In the genomic region with DNA sequence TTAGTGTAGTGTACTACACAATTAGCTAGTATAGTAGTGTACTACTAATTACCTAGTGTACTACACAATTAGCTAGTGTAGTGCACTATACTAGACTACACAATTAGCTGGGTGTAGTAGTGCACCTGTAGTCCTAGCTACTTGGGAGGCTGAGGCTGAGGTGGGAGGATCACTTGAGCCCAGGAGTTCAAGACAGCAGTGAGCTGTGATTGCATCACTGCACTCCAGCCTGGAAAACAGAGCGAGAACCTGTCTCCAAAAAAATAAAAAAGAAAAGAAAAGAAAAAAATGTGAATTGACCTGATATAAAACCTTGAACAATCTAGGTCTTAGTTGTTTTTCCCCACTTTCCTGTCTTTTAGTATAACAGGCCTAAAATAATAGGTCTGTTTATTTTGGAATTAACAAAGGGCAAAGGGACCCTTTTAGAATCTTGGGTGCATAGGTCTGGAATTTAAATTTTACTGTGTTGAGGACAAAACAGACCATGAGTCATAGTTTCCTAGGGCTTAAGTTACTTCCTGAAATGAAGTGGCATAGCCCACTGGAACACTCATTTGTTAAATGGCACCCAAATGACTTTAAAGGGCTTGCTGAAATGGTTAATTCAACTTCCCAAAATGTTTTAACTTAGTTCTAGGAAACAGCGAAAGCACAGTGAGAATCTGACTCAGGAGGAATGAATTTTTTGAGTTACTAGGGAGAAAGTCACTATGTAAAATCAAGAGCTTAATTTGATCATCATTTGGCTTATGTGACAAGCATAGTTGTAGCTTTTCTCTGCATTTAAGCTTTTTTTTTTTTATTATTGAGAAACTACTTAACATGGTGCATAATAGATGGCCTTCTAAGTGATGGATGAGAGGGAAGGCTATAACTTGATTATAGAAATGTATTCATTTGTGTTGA, we compare ENCODE assay signal across 1 cellular context.
A peak's percentile ranks its signal among the peaks of the same experiment; 100 is the strongest.
TF ChIP-seq lines count a peak whose summit lies in the region.

No MANE protein-coding gene starts in this region.

TF ChIP-seq in HepG2, 621 proteins besides CTCF, POLR2A, EP300 and RAD21 (continued from another document and continues in another):
- TF ChIP-seq, protein P1, sequence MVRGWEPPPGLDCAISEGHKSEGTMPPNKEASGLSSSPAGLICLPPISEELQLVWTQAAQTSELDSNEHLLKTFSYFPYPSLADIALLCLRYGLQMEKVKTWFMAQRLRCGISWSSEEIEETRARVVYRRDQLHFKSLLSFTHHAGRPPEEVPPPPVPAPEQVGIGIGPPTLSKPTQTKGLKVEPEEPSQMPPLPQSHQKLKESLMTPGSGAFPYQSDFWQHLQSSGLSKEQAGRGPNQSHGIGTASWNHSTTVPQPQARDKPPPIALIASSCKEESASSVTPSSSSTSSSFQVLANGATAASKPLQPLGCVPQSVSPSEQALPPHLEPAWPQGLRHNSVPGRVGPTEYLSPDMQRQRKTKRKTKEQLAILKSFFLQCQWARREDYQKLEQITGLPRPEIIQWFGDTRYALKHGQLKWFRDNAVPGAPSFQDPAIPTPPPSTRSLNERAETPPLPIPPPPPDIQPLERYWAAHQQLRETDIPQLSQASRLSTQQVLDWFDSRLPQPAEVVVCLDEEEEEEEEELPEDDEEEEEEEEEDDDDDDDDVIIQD (CRISPR knock-in tag; IDR thresholded peaks at IDR 0.05; ENCODE audit: low read depth): peak; percentile 67; the same call in 1 of the 2 replicates
- TF ChIP-seq NFKBIZ (CRISPR knock-in tag; IDR thresholded peaks at IDR 0.05) (no peak), NCOA1 (CRISPR knock-in tag; IDR thresholded peaks at IDR 0.05) (no peak), SUZ12 (IDR thresholded peaks at IDR 0.05; ENCODE audit: low read depth, low read length) (no peak), NR2F6 (IDR thresholded peaks at IDR 0.05) (no peak), NR2F6 (CRISPR knock-in tag; IDR thresholded peaks at IDR 0.05) (peak; percentile 26; the same call in 1 of the 2 replicates), SOX6 (IDR thresholded peaks at IDR 0.05) (no peak), SOX6 (CRISPR knock-in tag; IDR thresholded peaks at IDR 0.05) (peak; percentile 58; the same call in 1 of the 2 replicates), GATAD1 (CRISPR knock-in tag; IDR thresholded peaks at IDR 0.05) (peak; percentile 32; the same call in 1 of the 2 replicates), ZNF709 (CRISPR knock-in tag; IDR thresholded peaks at IDR 0.05) (no peak), ZNF816 (CRISPR knock-in tag; IDR thresholded peaks at IDR 0.05; ENCODE audit: borderline replicate concordance) (no peak), SIN3A (IDR thresholded peaks at IDR 0.05; ENCODE audit: borderline replicate concordance, low read depth, low read length) (no peak), EED (CRISPR knock-in tag; IDR thresholded peaks at IDR 0.05) (no peak), ZNF615 (CRISPR knock-in tag; IDR thresholded peaks at IDR 0.05; ENCODE audit: borderline replicate concordance) (no peak), SAP130 (CRISPR knock-in tag; IDR thresholded peaks at IDR 0.05; ENCODE audit: low read depth) (peak; percentile 39; the same call in 1 of the 2 replicates), LCORL (IDR thresholded peaks at IDR 0.05) (peak; percentile 64; the same call in 1 of the 2 replicates), LCORL (CRISPR knock-in tag; IDR thresholded peaks at IDR 0.05) (peak; percentile 66), ZNF782 (CRISPR knock-in tag; IDR thresholded peaks at IDR 0.05; ENCODE audit: borderline replicate concordance) (no peak), ATAD3A (CRISPR knock-in tag; IDR thresholded peaks at IDR 0.05) (no peak), ZNF678 (CRISPR knock-in tag; IDR thresholded peaks at IDR 0.05) (no peak), SOX5 (CRISPR knock-in tag; IDR thresholded peaks at IDR 0.05; ENCODE audit: borderline replicate concordance) (peak; percentile 82; the same call in 1 of the 2 replicates), TCF7L2 (IDR thresholded peaks at IDR 0.05; ENCODE audit: low read depth, low read length) (no peak), FOXP1 (IDR thresholded peaks at IDR 0.05) (no peak), FOXP1 (CRISPR knock-in tag; IDR thresholded peaks at IDR 0.05) (peak; percentile 21; the same call in 1 of the 2 replicates), HNF4A (CRISPR knock-in tag; IDR thresholded peaks at IDR 0.05) (no peak), WIZ (CRISPR knock-in tag; IDR thresholded peaks at IDR 0.05) (no peak), RBAK (CRISPR knock-in tag; IDR thresholded peaks at IDR 0.05) (no peak), HNRNPK (IDR thresholded peaks at IDR 0.05; ENCODE audit: low read depth, low read length, poor library complexity, severe bottlenecking) (no peak), CBX5 (CRISPR knock-in tag; IDR thresholded peaks at IDR 0.05; ENCODE audit: borderline replicate concordance) (no peak), NCOR1 (IDR thresholded peaks at IDR 0.05; ENCODE audit: borderline replicate concordance, low read length) (0 out of 2 replicates have a peak, but pooled peaks have one; percentile 39), SAFB2 (CRISPR knock-in tag; IDR thresholded peaks at IDR 0.05; ENCODE audit: borderline replicate concordance, low read depth) (no peak), SOX13 (IDR thresholded peaks at IDR 0.05) (no peak), SOX13 (CRISPR knock-in tag; conservative IDR thresholded peaks at IDR 0.05 in 1 of 2, IDR thresholded peaks at IDR 0.05 in 1 of 2) (peak in 1 of 2 experiments; percentile 66; a peak in 1 of 4 replicates), REL (CRISPR knock-in tag; conservative IDR thresholded peaks at IDR 0.05) (no peak), SMARCC2 (IDR thresholded peaks at IDR 0.05) (peak; percentile 26; the same call in 1 of the 2 replicates), PLRG1 (conservative IDR thresholded peaks at IDR 0.05) (no peak), SIX4 (CRISPR knock-in tag; IDR thresholded peaks at IDR 0.05) (no peak), KDM5B (CRISPR knock-in tag; IDR thresholded peaks at IDR 0.05; ENCODE audit: borderline replicate concordance) (no peak)
- TF ChIP-seq, protein P2, sequence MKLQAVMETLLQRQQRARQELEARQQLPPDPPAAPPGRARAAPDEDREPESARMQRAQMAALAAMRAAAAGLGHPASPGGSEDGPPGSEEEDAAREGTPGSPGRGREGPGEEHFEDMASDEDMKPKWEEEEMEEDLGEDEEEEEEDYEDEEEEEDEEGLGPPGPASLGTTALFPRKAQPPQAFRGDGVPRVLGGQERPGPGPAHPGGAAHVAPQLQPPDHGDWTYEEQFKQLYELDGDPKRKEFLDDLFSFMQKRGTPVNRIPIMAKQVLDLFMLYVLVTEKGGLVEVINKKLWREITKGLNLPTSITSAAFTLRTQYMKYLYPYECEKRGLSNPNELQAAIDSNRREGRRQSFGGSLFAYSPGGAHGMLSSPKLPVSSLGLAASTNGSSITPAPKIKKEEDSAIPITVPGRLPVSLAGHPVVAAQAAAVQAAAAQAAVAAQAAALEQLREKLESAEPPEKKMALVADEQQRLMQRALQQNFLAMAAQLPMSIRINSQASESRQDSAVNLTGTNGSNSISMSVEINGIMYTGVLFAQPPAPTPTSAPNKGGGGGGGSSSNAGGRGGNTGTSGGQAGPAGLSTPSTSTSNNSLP (IDR thresholded peaks at IDR 0.05; ENCODE audit: low read depth, low read length): no peak
- TF ChIP-seq, protein P3, sequence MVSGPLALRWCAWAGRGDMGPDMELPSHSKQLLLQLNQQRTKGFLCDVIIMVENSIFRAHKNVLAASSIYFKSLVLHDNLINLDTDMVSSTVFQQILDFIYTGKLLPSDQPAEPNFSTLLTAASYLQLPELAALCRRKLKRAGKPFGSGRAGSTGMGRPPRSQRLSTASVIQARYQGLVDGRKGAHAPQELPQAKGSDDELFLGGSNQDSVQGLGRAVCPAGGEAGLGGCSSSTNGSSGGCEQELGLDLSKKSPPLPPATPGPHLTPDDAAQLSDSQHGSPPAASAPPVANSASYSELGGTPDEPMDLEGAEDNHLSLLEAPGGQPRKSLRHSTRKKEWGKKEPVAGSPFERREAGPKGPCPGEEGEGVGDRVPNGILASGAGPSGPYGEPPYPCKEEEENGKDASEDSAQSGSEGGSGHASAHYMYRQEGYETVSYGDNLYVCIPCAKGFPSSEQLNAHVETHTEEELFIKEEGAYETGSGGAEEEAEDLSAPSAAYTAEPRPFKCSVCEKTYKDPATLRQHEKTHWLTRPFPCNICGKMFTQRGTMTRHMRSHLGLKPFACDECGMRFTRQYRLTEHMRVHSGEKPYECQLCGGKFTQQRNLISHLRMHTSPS (CRISPR knock-in tag; IDR thresholded peaks at IDR 0.05; ENCODE audit: low read depth): no peak
- TF ChIP-seq, protein P4, sequence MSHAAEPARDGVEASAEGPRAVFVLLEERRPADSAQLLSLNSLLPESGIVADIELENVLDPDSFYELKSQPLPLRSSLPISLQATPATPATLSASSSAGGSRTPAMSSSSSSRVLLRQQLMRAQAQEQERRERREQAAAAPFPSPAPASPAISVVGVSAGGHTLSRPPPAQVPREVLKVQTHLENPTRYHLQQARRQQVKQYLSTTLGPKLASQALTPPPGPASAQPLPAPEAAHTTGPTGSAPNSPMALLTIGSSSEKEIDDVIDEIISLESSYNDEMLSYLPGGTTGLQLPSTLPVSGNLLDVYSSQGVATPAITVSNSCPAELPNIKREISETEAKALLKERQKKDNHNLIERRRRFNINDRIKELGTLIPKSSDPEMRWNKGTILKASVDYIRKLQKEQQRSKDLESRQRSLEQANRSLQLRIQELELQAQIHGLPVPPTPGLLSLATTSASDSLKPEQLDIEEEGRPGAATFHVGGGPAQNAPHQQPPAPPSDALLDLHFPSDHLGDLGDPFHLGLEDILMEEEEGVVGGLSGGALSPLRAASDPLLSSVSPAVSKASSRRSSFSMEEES (CRISPR knock-in tag; IDR thresholded peaks at IDR 0.05): peak; percentile 19; the same call in 1 of the 2 replicates
- TF ChIP-seq, protein P5, sequence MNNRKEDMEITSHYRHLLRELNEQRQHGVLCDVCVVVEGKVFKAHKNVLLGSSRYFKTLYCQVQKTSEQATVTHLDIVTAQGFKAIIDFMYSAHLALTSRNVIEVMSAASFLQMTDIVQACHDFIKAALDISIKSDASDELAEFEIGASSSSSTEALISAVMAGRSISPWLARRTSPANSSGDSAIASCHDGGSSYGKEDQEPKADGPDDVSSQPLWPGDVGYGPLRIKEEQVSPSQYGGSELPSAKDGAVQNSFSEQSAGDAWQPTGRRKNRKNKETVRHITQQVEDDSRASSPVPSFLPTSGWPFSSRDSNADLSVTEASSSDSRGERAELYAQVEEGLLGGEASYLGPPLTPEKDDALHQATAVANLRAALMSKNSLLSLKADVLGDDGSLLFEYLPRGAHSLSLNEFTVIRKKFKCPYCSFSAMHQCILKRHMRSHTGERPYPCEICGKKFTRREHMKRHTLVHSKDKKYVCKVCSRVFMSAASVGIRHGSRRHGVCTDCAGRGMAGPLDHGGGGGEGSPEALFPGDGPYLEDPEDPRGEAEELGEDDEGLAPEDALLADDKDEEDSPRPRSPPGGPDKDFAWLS (CRISPR knock-in tag; IDR thresholded peaks at IDR 0.05; ENCODE audit: borderline replicate concordance): no peak
- TF ChIP-seq, protein P6, sequence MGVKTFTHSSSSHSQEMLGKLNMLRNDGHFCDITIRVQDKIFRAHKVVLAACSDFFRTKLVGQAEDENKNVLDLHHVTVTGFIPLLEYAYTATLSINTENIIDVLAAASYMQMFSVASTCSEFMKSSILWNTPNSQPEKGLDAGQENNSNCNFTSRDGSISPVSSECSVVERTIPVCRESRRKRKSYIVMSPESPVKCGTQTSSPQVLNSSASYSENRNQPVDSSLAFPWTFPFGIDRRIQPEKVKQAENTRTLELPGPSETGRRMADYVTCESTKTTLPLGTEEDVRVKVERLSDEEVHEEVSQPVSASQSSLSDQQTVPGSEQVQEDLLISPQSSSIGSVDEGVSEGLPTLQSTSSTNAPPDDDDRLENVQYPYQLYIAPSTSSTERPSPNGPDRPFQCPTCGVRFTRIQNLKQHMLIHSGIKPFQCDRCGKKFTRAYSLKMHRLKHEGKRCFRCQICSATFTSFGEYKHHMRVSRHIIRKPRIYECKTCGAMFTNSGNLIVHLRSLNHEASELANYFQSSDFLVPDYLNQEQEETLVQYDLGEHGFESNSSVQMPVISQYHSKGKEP (CRISPR knock-in tag; IDR thresholded peaks at IDR 0.05): no peak
- TF ChIP-seq, protein P7, sequence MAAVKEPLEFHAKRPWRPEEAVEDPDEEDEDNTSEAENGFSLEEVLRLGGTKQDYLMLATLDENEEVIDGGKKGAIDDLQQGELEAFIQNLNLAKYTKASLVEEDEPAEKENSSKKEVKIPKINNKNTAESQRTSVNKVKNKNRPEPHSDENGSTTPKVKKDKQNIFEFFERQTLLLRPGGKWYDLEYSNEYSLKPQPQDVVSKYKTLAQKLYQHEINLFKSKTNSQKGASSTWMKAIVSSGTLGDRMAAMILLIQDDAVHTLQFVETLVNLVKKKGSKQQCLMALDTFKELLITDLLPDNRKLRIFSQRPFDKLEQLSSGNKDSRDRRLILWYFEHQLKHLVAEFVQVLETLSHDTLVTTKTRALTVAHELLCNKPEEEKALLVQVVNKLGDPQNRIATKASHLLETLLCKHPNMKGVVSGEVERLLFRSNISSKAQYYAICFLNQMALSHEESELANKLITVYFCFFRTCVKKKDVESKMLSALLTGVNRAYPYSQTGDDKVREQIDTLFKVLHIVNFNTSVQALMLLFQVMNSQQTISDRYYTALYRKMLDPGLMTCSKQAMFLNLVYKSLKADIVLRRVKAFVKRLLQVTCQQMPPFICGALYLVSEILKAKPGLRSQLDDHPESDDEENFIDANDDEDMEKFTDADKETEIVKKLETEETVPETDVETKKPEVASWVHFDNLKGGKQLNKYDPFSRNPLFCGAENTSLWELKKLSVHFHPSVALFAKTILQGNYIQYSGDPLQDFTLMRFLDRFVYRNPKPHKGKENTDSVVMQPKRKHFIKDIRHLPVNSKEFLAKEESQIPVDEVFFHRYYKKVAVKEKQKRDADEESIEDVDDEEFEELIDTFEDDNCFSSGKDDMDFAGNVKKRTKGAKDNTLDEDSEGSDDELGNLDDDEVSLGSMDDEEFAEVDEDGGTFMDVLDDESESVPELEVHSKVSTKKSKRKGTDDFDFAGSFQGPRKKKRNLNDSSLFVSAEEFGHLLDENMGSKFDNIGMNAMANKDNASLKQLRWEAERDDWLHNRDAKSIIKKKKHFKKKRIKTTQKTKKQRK (IDR thresholded peaks at IDR 0.05; ENCODE audit: low read length): no peak
- TF ChIP-seq, protein P8, sequence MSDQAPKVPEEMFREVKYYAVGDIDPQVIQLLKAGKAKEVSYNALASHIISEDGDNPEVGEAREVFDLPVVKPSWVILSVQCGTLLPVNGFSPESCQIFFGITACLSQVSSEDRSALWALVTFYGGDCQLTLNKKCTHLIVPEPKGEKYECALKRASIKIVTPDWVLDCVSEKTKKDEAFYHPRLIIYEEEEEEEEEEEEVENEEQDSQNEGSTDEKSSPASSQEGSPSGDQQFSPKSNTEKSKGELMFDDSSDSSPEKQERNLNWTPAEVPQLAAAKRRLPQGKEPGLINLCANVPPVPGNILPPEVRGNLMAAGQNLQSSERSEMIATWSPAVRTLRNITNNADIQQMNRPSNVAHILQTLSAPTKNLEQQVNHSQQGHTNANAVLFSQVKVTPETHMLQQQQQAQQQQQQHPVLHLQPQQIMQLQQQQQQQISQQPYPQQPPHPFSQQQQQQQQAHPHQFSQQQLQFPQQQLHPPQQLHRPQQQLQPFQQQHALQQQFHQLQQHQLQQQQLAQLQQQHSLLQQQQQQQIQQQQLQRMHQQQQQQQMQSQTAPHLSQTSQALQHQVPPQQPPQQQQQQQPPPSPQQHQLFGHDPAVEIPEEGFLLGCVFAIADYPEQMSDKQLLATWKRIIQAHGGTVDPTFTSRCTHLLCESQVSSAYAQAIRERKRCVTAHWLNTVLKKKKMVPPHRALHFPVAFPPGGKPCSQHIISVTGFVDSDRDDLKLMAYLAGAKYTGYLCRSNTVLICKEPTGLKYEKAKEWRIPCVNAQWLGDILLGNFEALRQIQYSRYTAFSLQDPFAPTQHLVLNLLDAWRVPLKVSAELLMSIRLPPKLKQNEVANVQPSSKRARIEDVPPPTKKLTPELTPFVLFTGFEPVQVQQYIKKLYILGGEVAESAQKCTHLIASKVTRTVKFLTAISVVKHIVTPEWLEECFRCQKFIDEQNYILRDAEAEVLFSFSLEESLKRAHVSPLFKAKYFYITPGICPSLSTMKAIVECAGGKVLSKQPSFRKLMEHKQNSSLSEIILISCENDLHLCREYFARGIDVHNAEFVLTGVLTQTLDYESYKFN (CRISPR knock-in tag; conservative IDR thresholded peaks at IDR 0.05): peak; percentile 74
